In the genomic region with DNA sequence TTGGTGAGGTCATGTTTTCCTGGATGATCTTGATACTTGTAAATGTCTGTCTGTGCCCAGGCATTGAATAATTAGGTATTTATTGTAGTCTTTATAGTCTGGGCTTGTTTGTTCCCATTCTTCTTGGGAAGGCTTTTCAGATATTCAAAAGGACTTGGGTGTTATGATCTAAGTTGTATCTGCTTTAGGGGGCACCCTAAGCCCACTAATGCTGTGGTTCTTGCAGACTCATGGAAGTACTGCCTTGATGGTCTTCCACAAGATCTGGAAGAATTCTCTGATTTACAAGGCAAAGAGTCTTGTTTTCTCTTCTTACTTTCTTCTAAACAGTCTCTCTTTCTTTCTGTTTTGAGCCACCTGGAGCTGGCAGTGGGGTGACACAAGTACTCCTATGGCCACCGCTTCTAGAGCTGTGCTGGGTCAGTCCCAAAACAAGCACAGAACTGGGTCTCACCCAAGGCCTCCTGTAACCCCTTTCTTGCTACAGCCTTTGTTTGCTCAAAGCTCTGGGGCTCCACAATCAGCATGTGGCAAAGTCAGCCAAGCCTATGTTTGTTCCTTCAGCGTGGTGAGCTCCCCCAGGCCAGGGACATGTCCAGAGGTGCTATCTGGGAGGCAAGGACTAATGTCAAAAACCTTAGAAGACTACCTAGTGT, we compare ENCODE assay signal across 19 cellular contexts. TPM values are rescaled to one million over a fixed set of nuclear protein-coding genes. Genes with fewer than 3 reads are reported as not detected.
DNase-seq lines count a peak whose midpoint lies in the region; ATAC-seq and TF ChIP-seq lines count a peak whose summit lies in the region.
"Had no signal": no experiment of that assay in that cellular context is flagged by ENCODE, and none has a peak within 500 bp of the region (broad histone marks: within the 10 kb centered on the region; RNA-seq: fewer than 3 reads in every experiment).

No MANE protein-coding gene starts in this region.

- no peaks in the 10 kb centered on the region for H3K4me1 Mint-ChIP-seq in endodermal cell
- H3K4me1 Mint-ChIP-seq: CD14-positive monocyte had no signal

- H3K27ac ChIP-seq in endodermal cell (ENCODE audit: low read depth, low read length) (no peak overlapping the region), right lobe of liver (peak overlapping the region in 1 of 3 donors; percentile 24), prostate gland (no peak overlapping the region)
- H3K27ac ChIP-seq: A549, PC-9 had no signal

- H3K36me3 ChIP-seq in endodermal cell (ENCODE audit: control insufficient read depth, insufficient read depth, low read length) (no peaks in the 10 kb centered on the region), right lobe of liver (no peaks in the 10 kb centered on the region), prostate gland (no peaks in the 10 kb centered on the region)

- TF ChIP-seq CTCF in AG10803 (conservative IDR thresholded peaks at IDR 0.05; ENCODE audit: low read length) (no peak), endodermal cell (conservative IDR thresholded peaks at IDR 0.05) (peak; percentile 61), right lobe of liver (IDR thresholded peaks at IDR 0.05) (no peak), prostate gland (IDR thresholded peaks at IDR 0.05) (no peak)

- DNase-seq in AG10803 (ENCODE audit: low read depth) = peak; percentile 5
- peak; percentile 8 for DNase-seq in Jurkat, Clone E6-1 (ENCODE audit: low read depth, low spot score)
- no peak for DNase-seq in endodermal cell
- DNase-seq in right lobe of liver = peak in 2 of 3 donors; percentile 72 to 73
- no peak for DNase-seq in prostate gland (ENCODE audit: low spot score)
- DNase-seq in COR-L47 (lab: John Stamatoyannopoulos, UW) = no peak
- no peak for DNase-seq in MV-4-11 (lab: John Stamatoyannopoulos, UW)
- DNase-seq in SHP77 treated with DMSO at 0.1 percent for 48 hours (lab: John Stamatoyannopoulos, UW) = no peak
- DNase-seq: AML-193, H7, NCI-H1436, NCI-H2081, NCI-H748 treated with DMSO at 0.1 percent for 48 hours, PC-9 had no signal

- 89 to 94% methylated on average over 2 of the region's 2 CpGs for WGBS in endodermal cell (ENCODE audit: insufficient coverage in 1 of 2, insufficient read length in 1 of 2), 2 experiments
- 14% methylated on average over 1 of the region's 2 CpGs for WGBS in right lobe of liver (ENCODE audit: insufficient coverage, low coverage, low lambda C conversion rate, missing lambda C conversion rate)
- WGBS in prostate gland = 39% methylated on average over 2 of the region's 2 CpGs

- peaks cover 21% of the 10 kb centered on the region for H3K9me3 ChIP-seq in endodermal cell (ENCODE audit: control insufficient read depth, low read length)
- no peaks in the 10 kb centered on the region for H3K9me3 ChIP-seq in right lobe of liver
- no peaks in the 10 kb centered on the region for H3K9me3 ChIP-seq in prostate gland
- H3K9me3 ChIP-seq: A549 had no signal

- H3K4me3 ChIP-seq in AG10803 (ENCODE audit: low read length) (no peak overlapping the region), endodermal cell (ENCODE audit: low read length) (no peak overlapping the region), right lobe of liver (no peak overlapping the region), prostate gland (no peak overlapping the region)
- H3K4me3 ChIP-seq in Jurkat, Clone E6-1 (ENCODE audit: low read length) = no peak overlapping the region
- H3K4me3 ChIP-seq: A549, K562, PC-9 had no signal

- peaks cover 32% of the 10 kb centered on the region for H3K9me3 Mint-ChIP-seq in endodermal cell

- H3K27ac Mint-ChIP-seq in endodermal cell = no peak overlapping the region
- H3K27ac Mint-ChIP-seq: CD14-positive monocyte had no signal

- H3K4me1 ChIP-seq in endodermal cell (ENCODE audit: control insufficient read depth, insufficient read depth, low read length) (no peaks in the 10 kb centered on the region), right lobe of liver (peaks cover 0 to 7% (median 0%) of the 10 kb centered on the region in 4 donors), prostate gland (replicated peaks) (no peaks in the 10 kb centered on the region)
- H3K4me1 ChIP-seq: A549 had no signal

- TF ChIP-seq POLR2A in right lobe of liver (IDR thresholded peaks at IDR 0.05) (no peak), prostate gland (IDR thresholded peaks at IDR 0.05) (no peak)

- intact Hi-C loops in right lobe of liver (cut with DNase I) (no loop called here), prostate gland (cut with DNase I) (no loop called here)

- H3K27me3 ChIP-seq in endodermal cell (ENCODE audit: control insufficient read depth, insufficient read depth, low read length, poor library complexity, severe bottlenecking) (no peaks in the 10 kb centered on the region), right lobe of liver (no peaks in the 10 kb centered on the region), prostate gland (replicated peaks; ENCODE audit: insufficient read depth) (no peaks in the 10 kb centered on the region)

- no peak overlapping the region for H3K4me3 Mint-ChIP-seq in endodermal cell
- H3K4me3 Mint-ChIP-seq: CD14-positive monocyte had no signal

- H3K27me3 Mint-ChIP-seq in endodermal cell (ENCODE audit: insufficient read depth) = no peaks in the 10 kb centered on the region

- H3K36me3 Mint-ChIP-seq in endodermal cell (ENCODE audit: low read depth) = no peaks in the 10 kb centered on the region
- H3K36me3 Mint-ChIP-seq: CD14-positive monocyte had no signal

- no peak overlapping the region for H3K9ac ChIP-seq in endodermal cell (ENCODE audit: extremely low read depth, low read length, poor library complexity, severe bottlenecking)

- ATAC-seq in right lobe of liver = peak; percentile 35 to 98 (median 92)
- ATAC-seq: A549, K562 had no signal

RNA-seq across cellular contexts. Expression of a gene that starts 12.6 kb away (rescaled TPM):
- not detected for polyA plus RNA-seq in Jurkat, Clone E6-1 (2012; ENCODE audit: insufficient read depth, insufficient read length)
- total RNA-seq in endodermal cell = not detected
- not detected for polyA plus RNA-seq in endodermal cell (2013, experiment 1 of 2)
- polyA plus RNA-seq in endodermal cell (2013, experiment 2 of 2) = not detected
- not detected for total RNA-seq in right lobe of liver
- under 1 TPM in 1 of 2 donors, not detected in 1; 0.62 TPM for total RNA-seq in prostate gland
- total RNA-seq: H7, HT1080, K562, NCI-H460, PC-9 had no signal
- polyA plus RNA-seq: A549, CD14-positive monocyte, K562 had no signal

Comparison
In these comparisons a context has a peak if more than half of its experiments do, and no peak if none do; other contexts are left out.
1. DNase-seq: peak in AG10803 (single experiment), Jurkat, Clone E6-1 (single experiment) and right lobe of liver (2 of 3); none in endodermal cell (single experiment), prostate gland (single experiment), COR-L47 (single experiment), MV-4-11 (single experiment) and SHP77 treated with DMSO at 0.1 percent for 48 hours (single experiment).